ENCODE assay signal across 7 cellular contexts in genomic region chr1:244970661-244971523, GRCh38.
A peak's percentile ranks its signal among the peaks of the same experiment; 100 is the strongest.
DNase-seq lines count a peak whose midpoint lies in the region; ATAC-seq and TF ChIP-seq lines count a peak whose summit lies in the region.

No MANE protein-coding gene starts in this region.

- ATAC-seq in GM18508 (IDR thresholded peaks at IDR 0.05; ENCODE audit: insufficient read depth, unreplicated experiment) (peak; percentile 56), HG03025 (IDR thresholded peaks at IDR 0.05; ENCODE audit: low FRiP score, unreplicated experiment) (peak; percentile 75)

- peak; percentile 90 for DNase-seq in NCI-H2029 (lab: John Stamatoyannopoulos, UW)
- peak; percentile 88 for DNase-seq in T-helper 9 cell
- peak; percentile 86 for DNase-seq in astrocyte of the cerebellum (ENCODE audit: low read depth)
- peak; percentile 96 to 99 for DNase-seq in hippocampal formation (lab: John Stamatoyannopoulos, UW)
- DNase-seq in retinal pigment epithelial cell (ENCODE audit: low read depth): peak; percentile 83

- H3K4me3 ChIP-seq in astrocyte of the cerebellum (ENCODE audit: low read depth, low read length) (peak overlapping the region; percentile 54), retinal pigment epithelial cell (ENCODE audit: low read length) (peak overlapping the region; percentile 79)

- TF ChIP-seq CTCF in astrocyte of the cerebellum (IDR thresholded peaks at IDR 0.05; ENCODE audit: low read depth, low read length, missing control alignments) (peak; percentile 51), retinal pigment epithelial cell (conservative IDR thresholded peaks at IDR 0.05; ENCODE audit: low read depth, low read length) (peak; percentile 54)

- in situ Hi-C loops in astrocyte of the cerebellum (cut with HindIII; ENCODE audit: low sequenced_read_pairs): no loop called here

Comparison
In these comparisons a context has a peak if more than half of its experiments do, and no peak if none do; other contexts are left out.
1. Peak in every context shown above with its lines: DNase-seq, ATAC-seq and H3K4me3 ChIP-seq.